ENCODE assay signal across 8 cellular contexts in genomic region chr12:68745376-68745903, GRCh38. TPM values are rescaled to one million over a fixed set of nuclear protein-coding genes. Genes with fewer than 3 reads are reported as not detected.
DNase-seq lines count a peak whose midpoint lies in the region; ATAC-seq and TF ChIP-seq lines count a peak whose summit lies in the region.

No MANE protein-coding gene starts in this region.

- H3K4me1 ChIP-seq in Peyer's patch (peaks cover 0 to 17% (median 2%) of the 10 kb centered on the region in 4 donors), esophagus (ENCODE audit: control insufficient read depth in 2 of 2, insufficient read depth in 2 of 2, low read length in 1 of 2) (no peaks in the 10 kb centered on the region)

- no peaks in the 10 kb centered on the region for H3K9me3 Mint-ChIP-seq in activated T-cell treated with anti-CD3 and anti-CD28 coated beads, Interleukin-2, amount 50 U/mL, for 4 hours

- H3K36me3 Mint-ChIP-seq in activated T-cell treated with anti-CD3 and anti-CD28 coated beads, Interleukin-2, amount 50 U/mL, for 4 hours (ENCODE audit: insufficient read depth): no peaks in the 10 kb centered on the region

- H3K27me3 ChIP-seq in Peyer's patch (no peaks in the 10 kb centered on the region), esophagus (ENCODE audit: control insufficient read depth in 1 of 2, insufficient read depth in 2 of 2, low read length in 2 of 2) (no peaks in the 10 kb centered on the region)

- ATAC-seq in activated T-cell treated with anti-CD3 and anti-CD28 coated beads, Interleukin-2, amount 50 U/mL, for 4 hours: peak in 1 of 2 donors; percentile 2
- ATAC-seq in GM19467 (IDR thresholded peaks at IDR 0.05; ENCODE audit: unreplicated experiment): no peak

- peaks cover 36% of the 10 kb centered on the region for H3K4me1 Mint-ChIP-seq in activated T-cell treated with anti-CD3 and anti-CD28 coated beads, Interleukin-2, amount 50 U/mL, for 4 hours (ENCODE audit: low read depth)

- H3K27ac ChIP-seq in Peyer's patch (peak overlapping the region; percentile 79 to 85 (median 82)), esophagus (ENCODE audit: low read depth in 2 of 2, low read length in 1 of 2) (peak overlapping the region; percentile 75 to 86)

- in situ Hi-C loops in GM13976 (cut with MboI; ENCODE audit: low sequenced_read_pairs, unreplicated experiment): no loop called here

- 31 to 33% methylated on average over 9 of the region's 9 CpGs for WGBS in esophagus, 2 donors

- H3K4me3 Mint-ChIP-seq in activated T-cell treated with anti-CD3 and anti-CD28 coated beads, Interleukin-2, amount 50 U/mL, for 4 hours: peak overlapping the region; percentile 96

- TF ChIP-seq POLR2A in Peyer's patch (IDR thresholded peaks at IDR 0.05): no peak

- H3K36me3 ChIP-seq in Peyer's patch (no peaks in the 10 kb centered on the region), esophagus (ENCODE audit: control insufficient read depth in 2 of 2, insufficient read depth in 2 of 2, low read length in 1 of 2) (peaks cover 0 to 3% of the 10 kb centered on the region in 2 donors)

- DNase-seq in activated T-cell treated with anti-CD3 and anti-CD28 coated beads, Interleukin-2, amount 50 U/mL, for 4 hours: no peak
- no peak for DNase-seq in activated T-cell treated with anti-CD3 and anti-CD28 coated beads, Interleukin-2, amount 50 U/mL, for 48 hours
- DNase-seq in Peyer's patch (no peak), retinal pigment epithelial cell (ENCODE audit: low read depth) (no peak), GM13976 (ENCODE audit: low spot score) (no peak)
- no peak for DNase-seq in stimulated activated naive CD4-positive, alpha-beta T cell (lab: John Stamatoyannopoulos, UW)

- H3K9me3 ChIP-seq in Peyer's patch (no peaks in the 10 kb centered on the region), esophagus (ENCODE audit: control insufficient read depth in 2 of 2, insufficient read depth in 1 of 2, low read depth in 1 of 2, low read length in 1 of 2) (no peaks in the 10 kb centered on the region)

- H3K4me3 ChIP-seq in Peyer's patch (peak overlapping the region; percentile 67 to 88 (median 76)), esophagus (ENCODE audit: low read depth in 1 of 2, low read length in 2 of 2) (peak overlapping the region; percentile 81 to 89), retinal pigment epithelial cell (ENCODE audit: low read length) (peak overlapping the region; percentile 92)

- no peak for TF ChIP-seq CTCF in Peyer's patch (IDR thresholded peaks at IDR 0.05)
- no peak for TF ChIP-seq CTCF in retinal pigment epithelial cell (conservative IDR thresholded peaks at IDR 0.05; ENCODE audit: low read depth, low read length)
- no peak for TF ChIP-seq CTCF in GM13976 (IDR thresholded peaks at IDR 0.05; ENCODE audit: borderline replicate concordance, control extremely low read depth, extremely low read depth, insufficient read depth, missing control alignments)

- H3K27me3 Mint-ChIP-seq in activated T-cell treated with anti-CD3 and anti-CD28 coated beads, Interleukin-2, amount 50 U/mL, for 4 hours (ENCODE audit: low read depth): no peaks in the 10 kb centered on the region

RNA-seq across cellular contexts. Expression of gene SLC35E3, which starts 0.5 kb away (rescaled TPM):
- total RNA-seq in activated T-cell treated with anti-CD3 and anti-CD28 coated beads, Interleukin-2, amount 50 U/mL, for 4 hours: 1 to 10 TPM; 3.5 to 5.2 (median 4.5) TPM
- total RNA-seq in Peyer's patch: 10 to 100 TPM in 2 of 4 donors, 1 to 10 TPM in 2; 3.5 to 23.1 (median 12.2) TPM
- 1 to 10 TPM; 4.3 to 8.2 TPM for polyA plus RNA-seq in esophagus

RNA-seq across cellular contexts. Expression of gene NUP107, which starts 58.7 kb away (rescaled TPM):
- 100 to 1,000 TPM in 2 of 3 donors, 10 to 100 TPM in 1; 97.2 to 127 (median 121) TPM for total RNA-seq in activated T-cell treated with anti-CD3 and anti-CD28 coated beads, Interleukin-2, amount 50 U/mL, for 4 hours
- total RNA-seq in Peyer's patch: 10 to 100 TPM; 24.3 to 58.6 (median 36.1) TPM
- 10 to 100 TPM; 13.6 to 14.8 TPM for polyA plus RNA-seq in esophagus
